34 cellular contexts compared by ENCODE assay signal in genomic region chr7:38716397-38716796, GRCh38.
DNase-seq lines count a peak whose midpoint lies in the region; ATAC-seq, FAIRE-seq and TF ChIP-seq lines count a peak whose summit lies in the region.
"Had no signal": no experiment of that assay in that cellular context is flagged by ENCODE, and none has a peak within 500 bp of the region (broad histone marks: within the 10 kb centered on the region; RNA-seq: fewer than 3 reads in every experiment).

No MANE protein-coding gene starts in this region.

- H3T11ph ChIP-seq in H9 (ENCODE audit: low read length), result no peak overlapping the region

- peaks cover 2 to 13% (median 2%) of the 10 kb centered on the region in 3 experiments; a peak in 2 of 7 replicates for H3K36me3 Mint-ChIP-seq in H9 (ENCODE audit: insufficient read depth in 1 of 3, low read depth in 3 of 3)

- peaks cover 14 to 17% of the 10 kb centered on the region in 2 experiments for H3K4me1 Mint-ChIP-seq in H9
- H3K4me1 Mint-ChIP-seq: activated naive CD8-positive, alpha-beta T cell treated with anti-CD3 and anti-CD28 coated beads, Interleukin-2, amount 10 ng/mL, durations not matched to agents 7 days and 5 days; central memory CD8-positive, alpha-beta T cell; mesothelial cell of epicardium; naive thymus-derived CD4-positive, alpha-beta T cell; stimulated activated memory B cell treated with anti-CD40 and anti-IgM and Interleukin-4, amounts not matched to agents 10 μg/mL and 1 μg/mL and 100 μg/mL, for 72 hours had no signal

- TF ChIP-seq POLR2A in Peyer's patch (IDR thresholded peaks at IDR 0.05) (no peak), H54 (IDR thresholded peaks at IDR 0.05; ENCODE audit: low read depth, low read length) (no peak)

- H3K4ac ChIP-seq in H9 (ENCODE audit: low read depth, low read length), result no peak overlapping the region

- H4K20me1 ChIP-seq in H9 (ENCODE audit: control insufficient read depth, insufficient read depth, insufficient read length) (no peaks in the 10 kb centered on the region), MM.1S (ENCODE audit: insufficient read depth, low read length) (no peaks in the 10 kb centered on the region)

- no peak overlapping the region for H3K4me3 ChIP-seq in BE2C (ENCODE audit: low read depth, low read length)
- H3K4me3 ChIP-seq in Panc1 (ENCODE audit: low read depth in 2 of 2, low read length in 2 of 2), result no peak overlapping the region
- H3K4me3 ChIP-seq in fibroblast of pulmonary artery (replicated peaks; ENCODE audit: low read depth, low read length), result no peak overlapping the region
- no peak overlapping the region for H3K4me3 ChIP-seq in Peyer's patch
- no peak overlapping the region for H3K4me3 ChIP-seq in MM.1S (ENCODE audit: low read length)
- H3K4me3 ChIP-seq: ascending aorta, dorsolateral prefrontal cortex, left ventricle myocardium inferior, psoas muscle, upper lobe of right lung had no signal

- no peaks in the 10 kb centered on the region for H3K27me3 Mint-ChIP-seq in H9 (ENCODE audit: low read depth)
- H3K27me3 Mint-ChIP-seq: activated naive CD8-positive, alpha-beta T cell treated with anti-CD3 and anti-CD28 coated beads, Interleukin-2, amount 10 ng/mL, durations not matched to agents 7 days and 5 days; activated T-cell treated with anti-CD3 and anti-CD28 coated beads, Interleukin-2, amount 50 U/mL, for 24 hours; stimulated activated memory B cell treated with anti-CD40 and anti-IgM and Interleukin-4, amounts not matched to agents 10 μg/mL and 1 μg/mL and 100 μg/mL, for 72 hours had no signal

- in situ Hi-C loops in Panc1 (cut with HindIII; ENCODE audit: low pct_unique_long_range_greater_than_20kb, low sequenced_read_pairs), result no loop called here

- no peak overlapping the region for H2BK12ac ChIP-seq in H9 (ENCODE audit: insufficient read length, low read depth, low read length)

- H3K79me2 ChIP-seq in H9 (ENCODE audit: insufficient read depth, low read length) (no peaks in the 10 kb centered on the region), MM.1S (ENCODE audit: low read length) (no peaks in the 10 kb centered on the region)

- no peaks in the 10 kb centered on the region for H3K36me3 ChIP-seq in BE2C
- no peaks in the 10 kb centered on the region for H3K36me3 ChIP-seq in Panc1 (ENCODE audit: control insufficient read depth, insufficient read depth, low read length)
- H3K36me3 ChIP-seq in Peyer's patch, result no peaks in the 10 kb centered on the region
- H3K36me3 ChIP-seq in MM.1S (replicated peaks; ENCODE audit: insufficient read depth, low read length), result no peaks in the 10 kb centered on the region
- H3K36me3 ChIP-seq: upper lobe of right lung had no signal

- no peak overlapping the region for H3K23ac ChIP-seq in H9 (ENCODE audit: insufficient read length, low read depth, low read length)

- no peak overlapping the region for H3K18ac ChIP-seq in H9 (ENCODE audit: insufficient read length, low read depth, low read length)

- no peak overlapping the region for H2BK15ac ChIP-seq in H9 (ENCODE audit: low read depth, low read length)

- no peak overlapping the region for H3K56ac ChIP-seq in H9 (ENCODE audit: insufficient read length, low read depth, low read length)

- H3K27ac ChIP-seq in H9 (ENCODE audit: insufficient read length, low read depth, low read length), result no peak overlapping the region
- no peak overlapping the region for H3K27ac ChIP-seq in Panc1 (ENCODE audit: low read length)
- H3K27ac ChIP-seq in Peyer's patch, result no peak overlapping the region
- no peak overlapping the region for H3K27ac ChIP-seq in MM.1S (ENCODE audit: low read length)
- H3K27ac ChIP-seq: ascending aorta, dorsolateral prefrontal cortex, HL-60, left ventricle myocardium inferior, psoas muscle, upper lobe of right lung had no signal

- H3K23me2 ChIP-seq in H9 (ENCODE audit: insufficient read length, low read depth, low read length, poor library complexity, severe bottlenecking), result no peaks in the 10 kb centered on the region

- no peaks in the 10 kb centered on the region for H3K9me2 ChIP-seq in MM.1S (replicated peaks; ENCODE audit: insufficient read depth, low read length)

- H3K79me1 ChIP-seq in H9 (ENCODE audit: insufficient read depth, low read depth, low read length, poor library complexity, severe bottlenecking), result no peaks in the 10 kb centered on the region

- intact Hi-C loops in Panc1 (cut with micrococcal nuclease; ENCODE audit: unreplicated experiment), result no loop called here

- no peak overlapping the region for H3K4me3 Mint-ChIP-seq in H9
- H3K4me3 Mint-ChIP-seq: activated naive CD8-positive, alpha-beta T cell treated with anti-CD3 and anti-CD28 coated beads, Interleukin-2, amount 10 ng/mL, durations not matched to agents 7 days and 5 days; activated T-cell treated with anti-CD3 and anti-CD28 coated beads, Interleukin-2, amount 50 U/mL, for 24 hours; central memory CD8-positive, alpha-beta T cell; mesothelial cell of epicardium; naive thymus-derived CD4-positive, alpha-beta T cell; stimulated activated memory B cell treated with anti-CD40 and anti-IgM and Interleukin-4, amounts not matched to agents 10 μg/mL and 1 μg/mL and 100 μg/mL, for 72 hours; T-helper 2 cell treated with Interferon-gamma antibody and Interleukin-4, amounts not matched to agents 5 μg/mL and 100 μg/mL, for 36 hours had no signal

- H4K8ac ChIP-seq in H9 (replicated peaks; ENCODE audit: insufficient read length, low read depth, low read length), result no peak overlapping the region

- peak; percentile 30; the same call in 1 of the 2 replicates for TF ChIP-seq CTCF in BE2C (IDR thresholded peaks at IDR 0.05; ENCODE audit: low read depth, low read length)
- peak; percentile 61 for TF ChIP-seq CTCF in H9 (conservative IDR thresholded peaks at IDR 0.05)
- peak; percentile 17; the same call in 1 of the 2 replicates for TF ChIP-seq CTCF in Panc1 (IDR thresholded peaks at IDR 0.05)
- TF ChIP-seq CTCF in fibroblast of pulmonary artery (IDR thresholded peaks at IDR 0.05; ENCODE audit: low read length, missing control alignments), result peak; percentile 2
- TF ChIP-seq CTCF in Peyer's patch (IDR thresholded peaks at IDR 0.05), result no peak
- no peak for TF ChIP-seq CTCF in MM.1S (IDR thresholded peaks at IDR 0.05; ENCODE audit: low read length)

- no peak for FAIRE-seq in H54 (lab: Jason Lieb, UNC)
- FAIRE-seq: D721Med, GM12891 had no signal

- no TSS peak for BruUV-seq in Panc1 (replicated peaks; lab: Mats Ljungman, UMichigan)

- no peaks in the 10 kb centered on the region for H3F3A ChIP-seq in MM.1S (ENCODE audit: insufficient read depth, low read length)

- peaks cover 0 to 4% of the 10 kb centered on the region in 2 experiments; a peak in 2 of 5 replicates for H3K9me3 Mint-ChIP-seq in H9

- DNase-seq in BE2C (no peak), H9 (no peak), Panc1 (ENCODE audit: low read depth, low spot score) (no peak), fibroblast of pulmonary artery (ENCODE audit: low read depth) (no peak), Peyer's patch (no peak), H54 (ENCODE audit: insufficient read length, low spot score) (no peak), MM.1S (no peak)
- DNase-seq: activated CD4-positive, alpha-beta T cell treated with anti-CD3 and anti-CD28 coated beads for 48 hours; activated gamma-delta T cell; activated naive CD8-positive, alpha-beta T cell treated with anti-CD3 and anti-CD28 coated beads, Interleukin-2, amount 10 ng/mL, durations not matched to agents 7 days and 5 days; activated T-cell treated with anti-CD3 and anti-CD28 coated beads, Interleukin-2, amount 50 U/mL, for 24 hours; C1 segment of cervical spinal cord; dorsolateral prefrontal cortex; EL; HCEC 1CT; islet precursor cell; left ventricle myocardium inferior; naive thymus-derived CD4-positive, alpha-beta T cell; NCI-H1092; NCI-H1694 treated with DMSO at 0.1 percent for 48 hours; nucleus accumbens; psoas muscle; stimulated activated CD4-positive, alpha-beta T cell treated with anti-CD3 and anti-CD28 coated beads, Interleukin-4, amount 100 ng/mL, for 4 hours; upper lobe of right lung had no signal

- no peak overlapping the region for H3K27ac Mint-ChIP-seq in H9
- H3K27ac Mint-ChIP-seq: activated naive CD8-positive, alpha-beta T cell treated with anti-CD3 and anti-CD28 coated beads, Interleukin-2, amount 10 ng/mL, durations not matched to agents 7 days and 5 days; activated T-cell treated with anti-CD3 and anti-CD28 coated beads, Interleukin-2, amount 50 U/mL, for 24 hours; mesothelial cell of epicardium; naive thymus-derived CD4-positive, alpha-beta T cell; stimulated activated memory B cell treated with anti-CD40 and anti-IgM and Interleukin-4, amounts not matched to agents 10 μg/mL and 1 μg/mL and 100 μg/mL, for 72 hours; T-helper 2 cell treated with Interferon-gamma antibody and Interleukin-4, amounts not matched to agents 5 μg/mL and 100 μg/mL, for 36 hours had no signal

- no peak overlapping the region for H4K5ac ChIP-seq in H9 (ENCODE audit: insufficient read length, low read depth, low read length)

- H3K9me3 ChIP-seq in BE2C (no peaks in the 10 kb centered on the region), H9 (ENCODE audit: control insufficient read depth, low read depth, low read length) (no peaks in the 10 kb centered on the region), Panc1 (ENCODE audit: control insufficient read depth, insufficient read depth, low read depth, low read length) (no peaks in the 10 kb centered on the region), Peyer's patch (peaks cover 0 to 8% (median 0%) of the 10 kb centered on the region in 4 donors), MM.1S (replicated peaks; ENCODE audit: insufficient read depth, low read length) (no peaks in the 10 kb centered on the region)
- H3K9me3 ChIP-seq: psoas muscle, upper lobe of right lung had no signal

- no peaks in the 10 kb centered on the region for H3K4me1 ChIP-seq in BE2C
- H3K4me1 ChIP-seq in H9 (ENCODE audit: insufficient read depth, low read length), result no peaks in the 10 kb centered on the region
- H3K4me1 ChIP-seq in Panc1 (ENCODE audit: control insufficient read depth, insufficient read depth, low read length), result no peaks in the 10 kb centered on the region
- H3K4me1 ChIP-seq in Peyer's patch, result no peaks in the 10 kb centered on the region
- H3K4me1 ChIP-seq in MM.1S (ENCODE audit: low read length), result no peaks in the 10 kb centered on the region
- H3K4me1 ChIP-seq: ascending aorta, left ventricle myocardium inferior, psoas muscle, upper lobe of right lung had no signal

- H2AK5ac ChIP-seq in H9 (ENCODE audit: insufficient read length, low read length), result no peak overlapping the region

- H3K9ac ChIP-seq in H9 (ENCODE audit: extremely low read depth, insufficient read length, low read length) (no peak overlapping the region), MM.1S (ENCODE audit: low read length) (no peak overlapping the region)

- H3K4me2 ChIP-seq in H9 (ENCODE audit: insufficient read depth, insufficient read length, low read length), result no peak overlapping the region
- H3K4me2 ChIP-seq in MM.1S (ENCODE audit: low read depth, low read length), result no peak overlapping the region

- ATAC-seq in Panc1, result no peak
- ATAC-seq in HG03108 (IDR thresholded peaks at IDR 0.05; ENCODE audit: unreplicated experiment), result no peak
- ATAC-seq: naive thymus-derived CD4-positive, alpha-beta T cell; psoas muscle; Right ventricle myocardium inferior; stimulated activated memory B cell treated with anti-CD40 and anti-IgM and Interleukin-4, amounts not matched to agents 10 μg/mL and 1 μg/mL and 100 μg/mL, for 72 hours; upper lobe of right lung had no signal

- H4K91ac ChIP-seq in H9 (ENCODE audit: insufficient read length, low read depth, low read length), result no peak overlapping the region

- no peak overlapping the region for H2BK20ac ChIP-seq in H9 (ENCODE audit: low read depth, low read length, poor library complexity, severe bottlenecking)

- no CpG with 5 or more reads among the region's 4 CpGs for WGBS in H9 (ENCODE audit: extremely low coverage, insufficient read length, low lambda C conversion rate)

- H2AFZ ChIP-seq in H9 (ENCODE audit: low read length) (no peak overlapping the region), MM.1S (ENCODE audit: low read length) (no peak overlapping the region)

- no peak overlapping the region for H3K14ac ChIP-seq in H9 (ENCODE audit: insufficient read depth, low read length)

- H2BK120ac ChIP-seq in H9 (ENCODE audit: low read depth, low read length, poor library complexity, severe bottlenecking), result no peak overlapping the region

- H2BK5ac ChIP-seq in H9 (ENCODE audit: insufficient read length, low read length), result no peak overlapping the region

- POLR2A ChIA-PET in Panc1 (lab: Charles Lee), result no interaction called here

- CTCF ChIA-PET in Panc1 (lab: Charles Lee), result no interaction called here

- no peaks in the 10 kb centered on the region for H3K27me3 ChIP-seq in BE2C
- no peaks in the 10 kb centered on the region for H3K27me3 ChIP-seq in H9 (ENCODE audit: insufficient read depth, low read length)
- no peaks in the 10 kb centered on the region for H3K27me3 ChIP-seq in Panc1 (ENCODE audit: control insufficient read depth, insufficient read depth, low read length)
- H3K27me3 ChIP-seq in Peyer's patch, result no peaks in the 10 kb centered on the region
- no peaks in the 10 kb centered on the region for H3K27me3 ChIP-seq in MM.1S (replicated peaks; ENCODE audit: insufficient read depth, low read length)
- H3K27me3 ChIP-seq: ascending aorta, dorsolateral prefrontal cortex, upper lobe of right lung had no signal

Comparison
In these comparisons a context has a peak if more than half of its experiments do, and no peak if none do; other contexts are left out.
1. CTCF ChIP-seq: peak in BE2C (single experiment), H9 (single experiment), Panc1 (single experiment) and fibroblast of pulmonary artery (single experiment); none in Peyer's patch (0 of 6) and MM.1S (single experiment).